14 cellular contexts compared by ENCODE assay signal in the genomic region with DNA sequence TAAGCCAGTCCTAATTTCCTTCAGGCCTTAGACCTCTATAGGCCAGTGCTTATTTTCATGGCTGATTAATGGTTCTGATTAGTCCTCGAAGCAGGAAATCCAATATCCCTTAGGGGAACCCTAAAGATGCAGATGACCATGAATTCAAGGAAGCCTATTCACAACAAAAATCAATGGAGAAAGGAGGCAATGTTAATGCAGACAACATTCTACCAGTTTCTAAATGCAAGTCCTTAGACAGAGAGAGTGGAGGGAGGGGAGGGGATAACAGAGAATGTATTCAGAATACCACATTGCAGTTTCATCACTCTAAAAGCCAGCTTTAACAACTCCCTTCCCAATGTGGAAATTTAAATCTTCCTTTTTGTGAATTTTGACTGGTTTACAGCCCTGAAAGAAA.
A peak's percentile ranks its signal among the peaks of the same experiment; 100 is the strongest.
DNase-seq lines count a peak whose midpoint lies in the region; ATAC-seq and TF ChIP-seq lines count a peak whose summit lies in the region.
"Had no signal": no experiment of that assay in that cellular context is flagged by ENCODE, and none has a peak within 500 bp of the region (broad histone marks: within the 10 kb centered on the region; RNA-seq: fewer than 3 reads in every experiment).

No MANE protein-coding gene starts in this region.

- H3K9ac ChIP-seq in SK-N-SH, result no peak overlapping the region
- no peak overlapping the region for H3K9ac ChIP-seq in neuronal stem cell (ENCODE audit: low read depth, low read length, poor library complexity)
- H3K9ac ChIP-seq: BLaER1, GM23248 had no signal

- POLR2A ChIA-PET in SK-N-SH (lab: Yijun Ruan, JAX), result no interaction called here

- H3K4ac ChIP-seq in neuronal stem cell (ENCODE audit: low read length), result no peak overlapping the region

- H3K23ac ChIP-seq in neuronal stem cell (ENCODE audit: low read depth, low read length, poor library complexity), result no peak overlapping the region

- H3K36me3 ChIP-seq in SK-N-SH (replicated peaks in 1 of 2; ENCODE audit: control insufficient read depth in 1 of 2, insufficient read depth in 2 of 2, low read length in 1 of 2), result no peaks in the 10 kb centered on the region
- H3K36me3 ChIP-seq in neuronal stem cell (replicated peaks in 1 of 2; ENCODE audit: control insufficient read depth in 2 of 2, insufficient read depth in 2 of 2, low read length in 2 of 2), result no peaks in the 10 kb centered on the region
- H3K36me3 ChIP-seq in H7 (replicated peaks; ENCODE audit: control insufficient read depth, insufficient read depth, low read length), result no peaks in the 10 kb centered on the region
- H3K36me3 ChIP-seq: BLaER1 had no signal

- no peak overlapping the region for H4K91ac ChIP-seq in neuronal stem cell (ENCODE audit: low read depth, low read length, poor library complexity)

- H3K79me1 ChIP-seq in neuronal stem cell (ENCODE audit: low read depth, low read length), result no peaks in the 10 kb centered on the region

- H2AK5ac ChIP-seq in neuronal stem cell (ENCODE audit: low read depth, low read length), result no peak overlapping the region

- no peaks in the 10 kb centered on the region for H3K36me3 Mint-ChIP-seq in activated naive CD4-positive, alpha-beta T cell treated with anti-CD3 and anti-CD28 coated beads, Interleukin-2, amount 50 U/mL, for 72 hours

- no peak for TF ChIP-seq CTCF in SK-N-SH (IDR thresholded peaks at IDR 0.05)

- no peaks in the 10 kb centered on the region for H3K27me3 ChIP-seq in SK-N-SH (ENCODE audit: insufficient read depth)
- H3K27me3 ChIP-seq in neuronal stem cell (ENCODE audit: control insufficient read depth in 3 of 3, insufficient read depth in 3 of 3, low read depth in 1 of 3, low read length in 3 of 3), result no peaks in the 10 kb centered on the region
- no peaks in the 10 kb centered on the region for H3K27me3 ChIP-seq in H7 (ENCODE audit: control insufficient read depth, insufficient read depth, low read length)
- H3K27me3 ChIP-seq: BLaER1 had no signal

- H3F3A ChIP-seq in SK-N-SH (replicated peaks; ENCODE audit: insufficient read depth), result peaks cover 8% of the 10 kb centered on the region

- no peak overlapping the region for H3K18ac ChIP-seq in neuronal stem cell (ENCODE audit: low read length)

- peak overlapping the region; percentile 37; the same call in 1 of the 2 replicates for H3K4me2 ChIP-seq in SK-N-SH
- H3K4me2 ChIP-seq in neuronal stem cell (ENCODE audit: insufficient read depth, low read length, poor library complexity, severe bottlenecking), result no peak overlapping the region
- H3K4me2 ChIP-seq: BLaER1 had no signal

- 23% methylated on average over 1 of the region's 1 CpG for WGBS in SK-N-SH (ENCODE audit: low lambda C conversion rate)
- no CpG with 5 or more reads among the region's 1 CpG for WGBS in neuronal stem cell (ENCODE audit: extremely low coverage in 2 of 2, insufficient read length in 2 of 2, insufficient replicate concordance in 1 of 2), 2 donors

- H3K9me3 ChIP-seq in SK-N-SH (no peaks in the 10 kb centered on the region), neuronal stem cell (replicated peaks in 1 of 2; ENCODE audit: control insufficient read depth in 2 of 2, insufficient read depth in 1 of 2, low read depth in 1 of 2, low read length in 2 of 2) (no peaks in the 10 kb centered on the region)
- H3K9me3 ChIP-seq: BLaER1 had no signal

- no peak for TF ChIP-seq RAD21 in SK-N-SH (IDR thresholded peaks at IDR 0.05; ENCODE audit: low read length)

- H3K27ac Mint-ChIP-seq in activated naive CD4-positive, alpha-beta T cell treated with anti-CD3 and anti-CD28 coated beads, Interleukin-2, amount 50 U/mL, for 72 hours, result no peak overlapping the region
- H3K27ac Mint-ChIP-seq: CD8-positive, alpha-beta memory T cell; H9 had no signal

- H3K4me1 ChIP-seq in SK-N-SH (ENCODE audit: control insufficient read depth in 1 of 2, insufficient read depth in 2 of 2, low read depth in 1 of 2, low read length in 1 of 2) (peaks cover 0 to 13% of the 10 kb centered on the region in 2 experiments; a peak in 2 of 4 replicates), neuronal stem cell (ENCODE audit: control insufficient read depth in 2 of 2, insufficient read depth in 1 of 2, low read depth in 1 of 2, low read length in 2 of 2) (no peaks in the 10 kb centered on the region)
- H3K4me1 ChIP-seq: BLaER1 had no signal

- H4K20me1 ChIP-seq in SK-N-SH (ENCODE audit: insufficient read depth), result no peaks in the 10 kb centered on the region
- H4K20me1 ChIP-seq: BLaER1 had no signal

- H3K79me2 ChIP-seq in SK-N-SH (ENCODE audit: insufficient read depth), result no peaks in the 10 kb centered on the region

- H3K4me3 ChIP-seq in SK-N-SH (ENCODE audit: low read depth in 2 of 2, low read length in 1 of 2), result no peak overlapping the region
- H3K4me3 ChIP-seq in neuronal stem cell (ENCODE audit: low read length in 2 of 2), result no peak overlapping the region
- no peak overlapping the region for H3K4me3 ChIP-seq in H7 (ENCODE audit: insufficient read depth, low read depth, low read length)
- H3K4me3 ChIP-seq: BLaER1, GM12878, GM23248 had no signal

- no peak overlapping the region for H2BK5ac ChIP-seq in neuronal stem cell (ENCODE audit: low read length)

- H4K8ac ChIP-seq in neuronal stem cell (ENCODE audit: low read depth, low read length), result no peak overlapping the region

- peak overlapping the region in 1 of 2 experiments; percentile 41; a peak in 2 of 4 replicates for H3K27ac ChIP-seq in SK-N-SH (ENCODE audit: low read depth in 2 of 2, low read length in 1 of 2)
- no peak overlapping the region for H3K27ac ChIP-seq in neuronal stem cell (replicated peaks; ENCODE audit: low read length)
- H3K27ac ChIP-seq: 22Rv1, BLaER1, GM23248 had no signal

- DNase-seq in SK-N-SH (no peak), medulla oblongata (ENCODE audit: extremely low spot score) (peak; percentile 35), neuronal stem cell (ENCODE audit: low spot score) (no peak), H7 (no peak), DMS79 (lab: John Stamatoyannopoulos, UW) (no peak)
- DNase-seq in activated naive CD4-positive, alpha-beta T cell (lab: John Stamatoyannopoulos, UW), result no peak
- no peak for DNase-seq in activated naive CD4-positive, alpha-beta T cell treated with anti-CD3 and anti-CD28 coated beads, Interleukin-2, amount 50 U/mL, for 72 hours (ENCODE audit: low spot score in 2 of 2)
- DNase-seq: CD8-positive, alpha-beta memory T cell; H9 had no signal

- peaks cover 0 to 7% of the 10 kb centered on the region in 2 donors for H3K9me3 Mint-ChIP-seq in activated naive CD4-positive, alpha-beta T cell treated with anti-CD3 and anti-CD28 coated beads, Interleukin-2, amount 50 U/mL, for 72 hours
- H3K9me3 Mint-ChIP-seq: CD8-positive, alpha-beta memory T cell had no signal

- H3K14ac ChIP-seq in neuronal stem cell (ENCODE audit: low read length), result no peak overlapping the region

- no peak for TF ChIP-seq EP300 in SK-N-SH (IDR thresholded peaks at IDR 0.05; ENCODE audit: borderline replicate concordance in 1 of 2, low read depth in 1 of 2, low read length in 1 of 2)

- CTCF ChIA-PET in SK-N-SH (lab: Yijun Ruan, JAX), result no interaction called here

- H2AFZ ChIP-seq in SK-N-SH (ENCODE audit: low read depth), result peak overlapping the region; percentile 17; the same call in 1 of the 2 replicates
- peak overlapping the region; percentile 33 for H2AFZ ChIP-seq in neuronal stem cell (ENCODE audit: low read length)
- H2AFZ ChIP-seq: GM23248 had no signal

- H2BK120ac ChIP-seq in neuronal stem cell (ENCODE audit: low read depth, low read length), result no peak overlapping the region

- no peak for ATAC-seq in SK-N-SH treated with all-trans-retinoic acid at 6 μM for 48 hours
- ATAC-seq in activated naive CD4-positive, alpha-beta T cell treated with anti-CD3 and anti-CD28 coated beads, Interleukin-2, amount 50 U/mL, for 72 hours, result no peak
- ATAC-seq: GM12878 had no signal

- no peaks in the 10 kb centered on the region; the same call in 1 of the 2 replicates for H3K9me2 ChIP-seq in SK-N-SH

- H2BK12ac ChIP-seq in neuronal stem cell (ENCODE audit: low read length), result no peak overlapping the region

- no peak overlapping the region for H2BK15ac ChIP-seq in neuronal stem cell (ENCODE audit: low read length)

TF ChIP-seq in SK-N-SH, 30 proteins besides CTCF, POLR2A, EP300 and RAD21 (continues in another document):
- TF ChIP-seq MXI1 (IDR thresholded peaks at IDR 0.05; ENCODE audit: low read depth, low read length) (no peak), FOSL2 (IDR thresholded peaks at IDR 0.05; ENCODE audit: borderline replicate concordance, low read depth) (no peak), NFIC (IDR thresholded peaks at IDR 0.05; ENCODE audit: borderline replicate concordance) (no peak), POLR2AphosphoS5 (IDR thresholded peaks at IDR 0.05; ENCODE audit: low read depth, low read length) (no peak), YY1 (IDR thresholded peaks at IDR 0.05; ENCODE audit: low read depth) (no peak), TAF1 (IDR thresholded peaks at IDR 0.05; ENCODE audit: borderline replicate concordance, low read depth, low read length) (no peak)
- TF ChIP-seq, protein P1, sequence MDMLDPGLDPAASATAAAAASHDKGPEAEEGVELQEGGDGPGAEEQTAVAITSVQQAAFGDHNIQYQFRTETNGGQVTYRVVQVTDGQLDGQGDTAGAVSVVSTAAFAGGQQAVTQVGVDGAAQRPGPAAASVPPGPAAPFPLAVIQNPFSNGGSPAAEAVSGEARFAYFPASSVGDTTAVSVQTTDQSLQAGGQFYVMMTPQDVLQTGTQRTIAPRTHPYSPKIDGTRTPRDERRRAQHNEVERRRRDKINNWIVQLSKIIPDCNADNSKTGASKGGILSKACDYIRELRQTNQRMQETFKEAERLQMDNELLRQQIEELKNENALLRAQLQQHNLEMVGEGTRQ (IDR thresholded peaks at IDR 0.05; ENCODE audit: borderline replicate concordance, low read depth, low read length), result no peak

TF ChIP-seq in SK-N-SH treated with all-trans-retinoic acid at 6 μM for 48 hours, 23 proteins besides CTCF, POLR2A, EP300 and RAD21 (continues in another document):
- TF ChIP-seq ISL1 (CRISPR knock-in tag; IDR thresholded peaks at IDR 0.05) (no peak), RARB (CRISPR knock-in tag; IDR thresholded peaks at IDR 0.05) (no peak)
- TF ChIP-seq, protein P2, sequence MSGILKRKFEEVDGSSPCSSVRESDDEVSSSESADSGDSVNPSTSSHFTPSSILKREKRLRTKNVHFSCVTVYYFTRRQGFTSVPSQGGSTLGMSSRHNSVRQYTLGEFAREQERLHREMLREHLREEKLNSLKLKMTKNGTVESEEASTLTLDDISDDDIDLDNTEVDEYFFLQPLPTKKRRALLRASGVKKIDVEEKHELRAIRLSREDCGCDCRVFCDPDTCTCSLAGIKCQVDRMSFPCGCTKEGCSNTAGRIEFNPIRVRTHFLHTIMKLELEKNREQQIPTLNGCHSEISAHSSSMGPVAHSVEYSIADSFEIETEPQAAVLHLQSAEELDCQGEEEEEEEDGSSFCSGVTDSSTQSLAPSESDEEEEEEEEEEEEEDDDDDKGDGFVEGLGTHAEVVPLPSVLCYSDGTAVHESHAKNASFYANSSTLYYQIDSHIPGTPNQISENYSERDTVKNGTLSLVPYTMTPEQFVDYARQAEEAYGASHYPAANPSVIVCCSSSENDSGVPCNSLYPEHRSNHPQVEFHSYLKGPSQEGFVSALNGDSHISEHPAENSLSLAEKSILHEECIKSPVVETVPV (CRISPR knock-in tag; IDR thresholded peaks at IDR 0.05), result no peak
